14 cellular contexts compared by ENCODE assay signal in the genomic region with DNA sequence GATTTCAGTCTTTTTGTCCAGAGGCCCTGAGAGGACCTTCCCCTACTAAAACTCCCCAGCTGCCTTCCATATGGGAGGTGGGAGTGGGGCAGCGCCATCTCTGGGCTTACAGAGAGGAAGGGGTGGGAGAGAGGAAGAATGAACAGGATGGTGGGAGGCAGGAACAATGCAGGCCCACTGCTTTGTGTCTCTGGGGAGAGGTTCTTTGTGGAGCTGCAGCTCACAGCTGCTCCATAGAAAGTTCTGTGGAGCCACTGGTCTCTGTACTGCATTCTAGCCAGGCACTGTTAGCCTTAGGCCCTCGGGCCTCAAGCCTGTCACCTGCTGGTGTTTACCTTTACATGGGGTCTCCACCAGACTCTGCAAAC. TPM values are rescaled to one million over a fixed set of nuclear protein-coding genes. Genes with fewer than 3 reads are reported as not detected.
A peak's percentile ranks its signal among the peaks of the same experiment; 100 is the strongest.
DNase-seq lines count a peak whose midpoint lies in the region; ATAC-seq and TF ChIP-seq lines count a peak whose summit lies in the region.
"Had no signal": no experiment of that assay in that cellular context is flagged by ENCODE, and none has a peak within 500 bp of the region (broad histone marks: within the 10 kb centered on the region; RNA-seq: fewer than 3 reads in every experiment).

No MANE protein-coding gene starts in this region.

- H3K4me1 Mint-ChIP-seq in WTC11 = peaks cover 52% of the 10 kb centered on the region

- peak overlapping the region; percentile 83 for H2AK5ac ChIP-seq in mesenchymal stem cell (ENCODE audit: low read length, severe bottlenecking)

- peak overlapping the region; percentile 33 to 42 for H3K4ac ChIP-seq in mesenchymal stem cell (ENCODE audit: low read depth in 1 of 2, low read length in 2 of 2)

- peak overlapping the region; percentile 70 for H3K27ac ChIP-seq in mesenchymal stem cell (ENCODE audit: low read length, poor library complexity, severe bottlenecking)

- peaks cover 35 to 92% of the 10 kb centered on the region in 2 experiments for H3K36me3 ChIP-seq in mesenchymal stem cell (ENCODE audit: control insufficient read depth in 1 of 2, insufficient read depth in 2 of 2, low read depth in 1 of 2, low read length in 2 of 2)
- H3K36me3 ChIP-seq: left lung had no signal

- peak; percentile 97 for DNase-seq in NCI-H2107 treated with DMSO at 0.1 percent for 48 hours (lab: John Stamatoyannopoulos, UW; ENCODE audit: unreplicated experiment)
- no peak for DNase-seq in NCI-H2107 (lab: John Stamatoyannopoulos, UW)
- no peak for DNase-seq in WTC11 (ENCODE audit: low spot score)
- no peak for DNase-seq in mesenchymal stem cell
- DNase-seq in superior temporal gyrus (ENCODE audit: extremely low spot score) = peak; percentile 50
- DNase-seq in HK-2 (ENCODE audit: unreplicated experiment) = no peak
- DNase-seq: activated CD4-positive, alpha-beta T cell treated with anti-CD3 and anti-CD28 coated beads for 48 hours had no signal

- no peaks in the 10 kb centered on the region for H3K9me3 ChIP-seq in mesenchymal stem cell (ENCODE audit: control insufficient read depth, low read length)
- H3K9me3 ChIP-seq: left lung had no signal

- peak overlapping the region; percentile 64 for H4K8ac ChIP-seq in mesenchymal stem cell (ENCODE audit: low read length)

- H3K4me3 Mint-ChIP-seq in WTC11 = no peak overlapping the region
- H3K4me3 Mint-ChIP-seq: activated naive CD8-positive, alpha-beta T cell had no signal

- H4K91ac ChIP-seq in mesenchymal stem cell (ENCODE audit: low read length) = peak overlapping the region; percentile 85

- POLR2A ChIA-PET in WTC11 (lab: Charles Lee) = interaction anchor here (0.6 kb wide), 1 partner anchor 21 kb away, joined by 3 read pairs; no protein-coding TSS in a partner anchor

- H3K9me3 Mint-ChIP-seq in WTC11 = no peaks in the 10 kb centered on the region

- peak overlapping the region; percentile 46 to 52 for H3K18ac ChIP-seq in mesenchymal stem cell (ENCODE audit: low read depth in 1 of 2, low read length in 2 of 2)

- peak overlapping the region; percentile 61 for H2BK15ac ChIP-seq in mesenchymal stem cell (ENCODE audit: low read depth, poor library complexity, severe bottlenecking)

- peaks cover 45% of the 10 kb centered on the region for H3K4me1 ChIP-seq in mesenchymal stem cell (ENCODE audit: control insufficient read depth, insufficient read depth, low read depth, low read length)

- H2BK12ac ChIP-seq in mesenchymal stem cell (ENCODE audit: low read length in 2 of 2) = peak overlapping the region; percentile 2 to 23

- no peak overlapping the region for H3K4me3 ChIP-seq in mesenchymal stem cell (ENCODE audit: insufficient read depth in 1 of 2, low read depth in 1 of 2, low read length in 2 of 2)
- H3K4me3 ChIP-seq: left lung had no signal

- no peak overlapping the region for H2BK120ac ChIP-seq in mesenchymal stem cell (ENCODE audit: low read depth, low read length)

- H3K36me3 Mint-ChIP-seq in WTC11 = no peaks in the 10 kb centered on the region
- H3K36me3 Mint-ChIP-seq: activated naive CD8-positive, alpha-beta T cell had no signal

- no peak overlapping the region for H2AFZ ChIP-seq in mesenchymal stem cell (ENCODE audit: low read depth, low read length)

- ATAC-seq in WTC11 (peak; percentile 13), GM18909 (IDR thresholded peaks at IDR 0.05; ENCODE audit: poor library complexity, unreplicated experiment) (no peak), HG03571 (IDR thresholded peaks at IDR 0.05; ENCODE audit: unreplicated experiment) (no peak)

- H3K27me3 Mint-ChIP-seq in WTC11 (ENCODE audit: low read depth) = peaks cover 35% of the 10 kb centered on the region
- H3K27me3 Mint-ChIP-seq: activated naive CD8-positive, alpha-beta T cell had no signal

- 51% methylated on average over 2 of the region's 2 CpGs for WGBS in mesenchymal stem cell

- H3K4me2 ChIP-seq in mesenchymal stem cell (ENCODE audit: low read length, poor library complexity, severe bottlenecking) = no peak overlapping the region

- peak overlapping the region in 1 of 2 experiments; percentile 13 for H3K14ac ChIP-seq in mesenchymal stem cell (ENCODE audit: low read length in 2 of 2)

- CTCF ChIA-PET in WTC11 (lab: Charles Lee) = interaction anchor here (0.5 to 10.3 kb wide), 14 partner anchors 15 to 237 kb away, joined by 3 to 161 read pairs (median 4); a partner anchor contains a TSS

- peak overlapping the region; percentile 15 for H2BK5ac ChIP-seq in mesenchymal stem cell (ENCODE audit: low read depth, low read length, poor library complexity, severe bottlenecking)

- peaks cover 23% of the 10 kb centered on the region for H3K79me1 ChIP-seq in mesenchymal stem cell (replicated peaks; ENCODE audit: low read length, poor library complexity, severe bottlenecking)

- no peaks in the 10 kb centered on the region for H3K27me3 ChIP-seq in mesenchymal stem cell (ENCODE audit: control insufficient read depth in 1 of 2, insufficient read depth in 1 of 2, low read length in 2 of 2)
- H3K27me3 ChIP-seq: left lung had no signal

- no peak for TF ChIP-seq CTCF in WTC11 (IDR thresholded peaks at IDR 0.05)

- H3K23ac ChIP-seq in mesenchymal stem cell (ENCODE audit: low read length in 2 of 2) = no peak overlapping the region

- H3K27ac Mint-ChIP-seq in WTC11 = peak overlapping the region; percentile 2; the same call in 1 of the 2 replicates
- H3K27ac Mint-ChIP-seq: activated naive CD8-positive, alpha-beta T cell had no signal

- peak overlapping the region; percentile 42 for H3K9ac ChIP-seq in mesenchymal stem cell (ENCODE audit: low read length)

TF ChIP-seq in WTC11, 78 proteins besides CTCF, POLR2A, EP300 and RAD21:
- TF ChIP-seq, protein P1, sequence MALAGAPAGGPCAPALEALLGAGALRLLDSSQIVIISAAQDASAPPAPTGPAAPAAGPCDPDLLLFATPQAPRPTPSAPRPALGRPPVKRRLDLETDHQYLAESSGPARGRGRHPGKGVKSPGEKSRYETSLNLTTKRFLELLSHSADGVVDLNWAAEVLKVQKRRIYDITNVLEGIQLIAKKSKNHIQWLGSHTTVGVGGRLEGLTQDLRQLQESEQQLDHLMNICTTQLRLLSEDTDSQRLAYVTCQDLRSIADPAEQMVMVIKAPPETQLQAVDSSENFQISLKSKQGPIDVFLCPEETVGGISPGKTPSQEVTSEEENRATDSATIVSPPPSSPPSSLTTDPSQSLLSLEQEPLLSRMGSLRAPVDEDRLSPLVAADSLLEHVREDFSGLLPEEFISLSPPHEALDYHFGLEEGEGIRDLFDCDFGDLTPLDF (CRISPR knock-in tag; IDR thresholded peaks at IDR 0.05) = no peak
- TF ChIP-seq, protein P2, sequence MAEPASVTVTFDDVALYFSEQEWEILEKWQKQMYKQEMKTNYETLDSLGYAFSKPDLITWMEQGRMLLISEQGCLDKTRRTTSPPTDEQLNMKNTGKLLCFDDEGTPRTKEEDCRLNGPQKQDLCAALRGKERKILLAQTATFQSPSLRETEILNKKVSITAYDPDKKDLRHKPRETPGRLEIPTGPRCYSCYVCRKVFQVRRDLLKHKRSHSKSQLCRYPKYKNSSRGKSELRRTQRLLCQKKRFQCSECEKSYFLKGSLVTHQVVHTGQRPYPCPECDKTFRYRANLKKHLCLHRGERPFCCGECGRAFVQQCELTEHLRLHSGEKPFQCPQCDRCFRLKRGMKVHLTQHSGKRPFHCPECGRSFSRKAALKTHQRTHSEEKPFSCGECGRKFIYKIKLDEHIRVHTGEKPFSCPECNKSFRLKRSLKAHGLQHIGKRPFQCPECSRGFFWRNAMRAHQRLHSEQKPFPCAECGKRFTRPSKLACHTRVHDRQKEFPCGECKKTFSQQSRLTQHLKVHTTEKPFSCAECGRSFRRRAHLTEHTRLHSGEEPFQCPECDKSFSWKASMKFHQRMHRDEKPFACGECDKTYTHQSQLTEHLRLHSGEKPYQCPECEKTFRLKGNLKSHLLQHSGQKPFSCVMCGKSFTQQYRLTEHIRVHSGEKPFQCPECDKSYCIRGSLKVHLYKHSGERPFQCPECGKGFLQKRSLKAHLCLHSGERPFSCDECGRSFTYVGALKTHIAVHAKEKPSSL (CRISPR knock-in tag; conservative IDR thresholded peaks at IDR 0.05) = no peak
- no peak for TF ChIP-seq SMAD3 (CRISPR knock-in tag; IDR thresholded peaks at IDR 0.05; ENCODE audit: borderline replicate concordance)
- TF ChIP-seq EMX1 (CRISPR knock-in tag; IDR thresholded peaks at IDR 0.05) = no peak
- no peak for TF ChIP-seq MYBL2 (CRISPR knock-in tag; IDR thresholded peaks at IDR 0.05)
- no peak for TF ChIP-seq CREM (CRISPR knock-in tag; IDR thresholded peaks at IDR 0.05)

RNA-seq across cellular contexts. Expression of a gene that starts 43.7 kb away (rescaled TPM):
- total RNA-seq in WTC11 (2021) = not detected in 3 replicates
- polyA plus RNA-seq in mesenchymal stem cell (2013, experiment 1 of 2) = 0.04 TPM
- not detected for polyA plus RNA-seq in mesenchymal stem cell (2013, experiment 2 of 2)
- total RNA-seq: left lung, M059J, RPMI7951, ureter had no signal

Comparison
In these comparisons a context has a peak if more than half of its experiments do, and no peak if none do; other contexts are left out.
1. DNase-seq: peak in NCI-H2107 treated with DMSO at 0.1 percent for 48 hours (single experiment) and superior temporal gyrus (single experiment); none in NCI-H2107 (single experiment), WTC11 (single experiment), mesenchymal stem cell (single experiment) and HK-2 (single experiment).